Comparison of ENCODE assay signal across 1 cellular context in genomic region chr22:46678785-46679700, GRCh38.
TF ChIP-seq lines count a peak whose summit lies in the region.

No MANE protein-coding gene starts in this region.

TF ChIP-seq in HepG2, 621 proteins besides CTCF, POLR2A, EP300 and RAD21:
- no peak for TF ChIP-seq KAT7 (CRISPR knock-in tag; IDR thresholded peaks at IDR 0.05; ENCODE audit: borderline replicate concordance)
- no peak for TF ChIP-seq IRF2 (CRISPR knock-in tag; IDR thresholded peaks at IDR 0.05)
- no peak for TF ChIP-seq DPF2 (CRISPR knock-in tag; IDR thresholded peaks at IDR 0.05; ENCODE audit: borderline replicate concordance, low read depth)
- no peak for TF ChIP-seq ELF4 (CRISPR knock-in tag; IDR thresholded peaks at IDR 0.05; ENCODE audit: borderline replicate concordance)
- no peak for TF ChIP-seq ZNF558 (CRISPR knock-in tag; IDR thresholded peaks at IDR 0.05; ENCODE audit: borderline replicate concordance)
- no peak for TF ChIP-seq ZNF879 (CRISPR knock-in tag; IDR thresholded peaks at IDR 0.05)
- no peak for TF ChIP-seq DR1 (CRISPR knock-in tag; IDR thresholded peaks at IDR 0.05)
- no peak for TF ChIP-seq IKZF5 (CRISPR knock-in tag; IDR thresholded peaks at IDR 0.05)
- TF ChIP-seq ZNF337 (CRISPR knock-in tag; IDR thresholded peaks at IDR 0.05; ENCODE audit: borderline replicate concordance, low read depth), result no peak
- no peak for TF ChIP-seq TARDBP (CRISPR knock-in tag; IDR thresholded peaks at IDR 0.05)
- no peak for TF ChIP-seq ATRX (CRISPR knock-in tag; IDR thresholded peaks at IDR 0.05; ENCODE audit: borderline replicate concordance)
- TF ChIP-seq ZSCAN29 (CRISPR knock-in tag; conservative IDR thresholded peaks at IDR 0.05), result no peak
- no peak for TF ChIP-seq KDM6A (CRISPR knock-in tag; IDR thresholded peaks at IDR 0.05; ENCODE audit: low read depth)
- TF ChIP-seq KDM1A (CRISPR knock-in tag; IDR thresholded peaks at IDR 0.05), result no peak
- no peak for TF ChIP-seq CHD2 (IDR thresholded peaks at IDR 0.05; ENCODE audit: low read depth, low read length)
- no peak for TF ChIP-seq KLF6 (CRISPR knock-in tag; IDR thresholded peaks at IDR 0.05)
- no peak for TF ChIP-seq ATF5 (CRISPR knock-in tag; IDR thresholded peaks at IDR 0.05; ENCODE audit: low read depth)
